20 cellular contexts compared by ENCODE assay signal in genomic region chr20:55580475-55580874, GRCh38.
"Had no signal": no experiment of that assay in that cellular context is flagged by ENCODE, and none has a peak within 500 bp of the region (broad histone marks: within the 10 kb centered on the region; RNA-seq: fewer than 3 reads in every experiment).

No MANE protein-coding gene starts in this region.

- H3K4me1 ChIP-seq: Peyer's patch had no signal

- H3K9ac ChIP-seq: SK-N-SH had no signal

- H3K36me3 ChIP-seq: Peyer's patch had no signal

- DNase-seq: Karpas-422; KBM-7; MM.1S; NCI-H1092 treated with DMSO at 0.1 percent for 48 hours; NCI-H1436 treated with DMSO at 0.1 percent for 48 hours; NCI-H1694; NCI-H187 treated with DMSO at 0.1 percent for 48 hours; NCI-H2029 treated with DMSO at 0.1 percent for 48 hours; NCI-H2171 treated with DMSO at 0.1 percent for 48 hours; NCI-H2227 treated with DMSO at 0.1 percent for 48 hours; NCI-H524; NCI-H526 treated with DMSO at 0.1 percent for 48 hours; NCI-H748 treated with DMSO at 0.1 percent for 48 hours; NK-92 treated with Interleukin-12 subunit alpha and Interleukin-12 subunit beta, amount 100 ng/mL, for 24 hours; PC-9; Peyer's patch; SHP77; SK-N-SH; SW 1271 had no signal

- H3K9me3 ChIP-seq: Peyer's patch, SK-N-SH had no signal

- H3K27ac ChIP-seq: HL-60, PC-9, Peyer's patch had no signal

- H3K9me2 ChIP-seq: SK-N-SH had no signal

- H2AFZ ChIP-seq: PC-9 had no signal

- H3K4me2 ChIP-seq: PC-9, SK-N-SH had no signal

- H3K4me3 ChIP-seq: PC-9, Peyer's patch had no signal

- H3K27me3 ChIP-seq: Peyer's patch had no signal
